Comparison of ENCODE assay signal across 17 cellular contexts in genomic region chr16:89278441-89279240, GRCh38.
DNase-seq lines count a peak whose midpoint lies in the region; ATAC-seq and TF ChIP-seq lines count a peak whose summit lies in the region.
"Had no signal": no experiment of that assay in that cellular context is flagged by ENCODE, and none has a peak within 500 bp of the region (broad histone marks: within the 10 kb centered on the region; RNA-seq: fewer than 3 reads in every experiment).

No MANE protein-coding gene starts in this region.

- H3K4me1 ChIP-seq in right cardiac atrium (ENCODE audit: control insufficient read depth, insufficient read depth, low read length) (no peaks in the 10 kb centered on the region), HEK293 (ENCODE audit: control insufficient read depth, insufficient read depth, low read length) (no peaks in the 10 kb centered on the region)
- H3K4me1 ChIP-seq: SJCRH30 had no signal

- H3K9me3 ChIP-seq in right cardiac atrium (ENCODE audit: control insufficient read depth, low read length) (no peaks in the 10 kb centered on the region), HEK293 (ENCODE audit: control insufficient read depth, insufficient read depth, low read depth, low read length) (no peaks in the 10 kb centered on the region)
- H3K9me3 ChIP-seq: SJCRH30 had no signal

- no peak overlapping the region for H3K4me3 Mint-ChIP-seq in central memory CD8-positive, alpha-beta T cell
- no peak overlapping the region for H3K4me3 Mint-ChIP-seq in stimulated activated effector memory CD8-positive, alpha-beta T cell treated with anti-CD3 and anti-CD28 coated beads, Interleukin-12 subunit alpha, Interleukin-12 subunit beta, amount 100 ng/mL, for 72 hours

- peaks cover 0 to 88% of the 10 kb centered on the region in 2 experiments; a peak in 1 of 3 replicates for H3K36me3 ChIP-seq in HEK293 (ENCODE audit: control insufficient read depth in 2 of 2, insufficient read depth in 1 of 2, low read length in 2 of 2)

- H3K27ac ChIP-seq in right cardiac atrium (ENCODE audit: low read length): no peak overlapping the region
- 0 out of 2 replicates have a peak overlapping the region, but pooled peaks have one; percentile 3 for H3K27ac ChIP-seq in HEK293 (ENCODE audit: extremely low read depth, low read depth, low read length)
- H3K27ac ChIP-seq: SJCRH30 had no signal

- intact Hi-C loops in right cardiac atrium (cut with DNase I) (no loop called here), Right ventricle myocardium superior (cut with DNase I) (no loop called here)

- no peaks in the 10 kb centered on the region for H3K27me3 ChIP-seq in right cardiac atrium (ENCODE audit: control insufficient read depth, insufficient read depth)
- H3K27me3 ChIP-seq: SJCRH30 had no signal

- peak overlapping the region; percentile 62 for H3K27ac Mint-ChIP-seq in central memory CD8-positive, alpha-beta T cell (ENCODE audit: low read depth)
- H3K27ac Mint-ChIP-seq in stimulated activated effector memory CD8-positive, alpha-beta T cell treated with anti-CD3 and anti-CD28 coated beads, Interleukin-12 subunit alpha, Interleukin-12 subunit beta, amount 100 ng/mL, for 72 hours: peak overlapping the region; percentile 87

- no peaks in the 10 kb centered on the region for H3K9me3 Mint-ChIP-seq in central memory CD8-positive, alpha-beta T cell
- no peaks in the 10 kb centered on the region for H3K9me3 Mint-ChIP-seq in stimulated activated effector memory CD8-positive, alpha-beta T cell treated with anti-CD3 and anti-CD28 coated beads, Interleukin-12 subunit alpha, Interleukin-12 subunit beta, amount 100 ng/mL, for 72 hours
- H3K9me3 Mint-ChIP-seq: CD4-positive, CD25-positive, alpha-beta regulatory T cell had no signal

- ATAC-seq in right cardiac atrium: no peak
- no peak for ATAC-seq in Right ventricle myocardium superior (ENCODE audit: poor library complexity)
- ATAC-seq in central memory CD8-positive, alpha-beta T cell (replicated peaks; ENCODE audit: extremely low read depth, poor library complexity, severe bottlenecking): no peak
- no peak for ATAC-seq in stimulated activated effector memory CD8-positive, alpha-beta T cell treated with anti-CD3 and anti-CD28 coated beads, Interleukin-12 subunit alpha, Interleukin-12 subunit beta, amount 100 ng/mL, for 72 hours

- POLR2A ChIA-PET in HEK293 (lab: Yijun Ruan, JAX): no interaction called here

- CTCF ChIA-PET in HEK293 (lab: Yijun Ruan, JAX): interaction anchor here (1.6 kb wide), 1 partner anchor 11 kb away, joined by 6 read pairs; no protein-coding TSS in a partner anchor

- DNase-seq in right cardiac atrium (peak in 2 of 3 donors; percentile 47 to 56), Right ventricle myocardium superior (no peak), glomerular visceral epithelial cell (ENCODE audit: extremely low spot score) (no peak), kidney tubule cell (ENCODE audit: low spot score) (no peak)
- DNase-seq in central memory CD8-positive, alpha-beta T cell (ENCODE audit: low spot score in 2 of 2): no peak
- no peak for DNase-seq in stimulated activated effector memory CD8-positive, alpha-beta T cell treated with anti-CD3 and anti-CD28 coated beads, Interleukin-12 subunit alpha, Interleukin-12 subunit beta, amount 100 ng/mL, for 72 hours (ENCODE audit: low spot score in 2 of 2)
- DNase-seq: ACHN; AML-193; CD4-positive, CD25-positive, alpha-beta regulatory T cell; DMS79 treated with DMSO at 0.1 percent for 48 hours; HCEC 1CT; KG1; NCI-H1436 treated with DMSO at 0.1 percent for 48 hours; NCI-H2081; NCI-H524; SJCRH30 had no signal

- WGBS in right cardiac atrium: 90% methylated on average over 36 of the region's 36 CpGs

- TF ChIP-seq CTCF in HEK293 (tag by site-specific recombination; IDR thresholded peaks at IDR 0.05): no peak

- H3K4me1 Mint-ChIP-seq in central memory CD8-positive, alpha-beta T cell: peaks cover 2% of the 10 kb centered on the region
- peaks cover 10% of the 10 kb centered on the region for H3K4me1 Mint-ChIP-seq in stimulated activated effector memory CD8-positive, alpha-beta T cell treated with anti-CD3 and anti-CD28 coated beads, Interleukin-12 subunit alpha, Interleukin-12 subunit beta, amount 100 ng/mL, for 72 hours

- no peaks in the 10 kb centered on the region for H3K27me3 Mint-ChIP-seq in central memory CD8-positive, alpha-beta T cell
- H3K27me3 Mint-ChIP-seq: CD4-positive, CD25-positive, alpha-beta regulatory T cell had no signal

- H3K4me3 ChIP-seq in right cardiac atrium (ENCODE audit: low read length): no peak overlapping the region
- H3K4me3 ChIP-seq in HEK293 (ENCODE audit: low read depth, low read length): no peak overlapping the region
- H3K4me3 ChIP-seq: SJCRH30 had no signal

- H3K36me3 Mint-ChIP-seq in central memory CD8-positive, alpha-beta T cell (ENCODE audit: insufficient read depth): peaks cover 36% of the 10 kb centered on the region
- H3K36me3 Mint-ChIP-seq in stimulated activated effector memory CD8-positive, alpha-beta T cell treated with anti-CD3 and anti-CD28 coated beads, Interleukin-12 subunit alpha, Interleukin-12 subunit beta, amount 100 ng/mL, for 72 hours: peaks cover 62% of the 10 kb centered on the region

TF ChIP-seq in HEK293, 187 proteins besides CTCF, POLR2A, EP300 and RAD21:
- 0 out of 2 replicates have a peak, but pooled peaks have one; percentile 23 for TF ChIP-seq KLF9 (tag by site-specific recombination; IDR thresholded peaks at IDR 0.05; ENCODE audit: low read depth)
- TF ChIP-seq ZNF664 (tag by site-specific recombination; IDR thresholded peaks at IDR 0.05): no peak

Comparison
In these comparisons a context has a peak if more than half of its experiments do, and no peak if none do; other contexts are left out.
1. DNase-seq: peak in right cardiac atrium (2 of 3); none in Right ventricle myocardium superior (single experiment), central memory CD8-positive, alpha-beta T cell (0 of 2), stimulated activated effector memory CD8-positive, alpha-beta T cell treated with anti-CD3 and anti-CD28 coated beads, Interleukin-12 subunit alpha, Interleukin-12 subunit beta, amount 100 ng/mL, for 72 hours (0 of 2), glomerular visceral epithelial cell (single experiment) and kidney tubule cell (single experiment).